ENCODE assay signal across 8 cellular contexts in genomic region chr6:25992413-25993037, GRCh38. TPM values are rescaled to one million over a fixed set of nuclear protein-coding genes. Genes with fewer than 3 reads are reported as not detected.
DNase-seq lines count a peak whose midpoint lies in the region; ATAC-seq and TF ChIP-seq lines count a peak whose summit lies in the region.

No MANE protein-coding gene starts in this region.

- DNase-seq in DMS153 (lab: John Stamatoyannopoulos, UW) (peak; percentile 90), OCI-LY7 (ENCODE audit: low spot score) (peak; percentile 95), activated T-cell treated with anti-CD3 and anti-CD28 coated beads for 48 hours (ENCODE audit: low read depth) (peak; percentile 97), erythroblast (lab: John Stamatoyannopoulos, UW) (peak; percentile 95 to 97)
- DNase-seq in stimulated activated CD8-positive, alpha-beta memory T cell treated with anti-CD3 and anti-CD28 coated beads, Interleukin-4, amount 100 ng/mL, for 48 hours: peak; percentile 97

- WGBS in HUES64: 1% methylated on average over 44 of the region's 44 CpGs

- H3K27me3 ChIP-seq in HUES64 (ENCODE audit: insufficient read depth, low read length) (no peaks in the 10 kb centered on the region), mucosa of stomach (ENCODE audit: control insufficient read depth, insufficient read depth, low read length) (no peaks in the 10 kb centered on the region)

- H3K9me3 ChIP-seq in HUES64 (ENCODE audit: insufficient read depth, low read depth, low read length): no peaks in the 10 kb centered on the region
- H3K9me3 ChIP-seq in OCI-LY7 (ENCODE audit: low read length): no peaks in the 10 kb centered on the region
- no peaks in the 10 kb centered on the region for H3K9me3 ChIP-seq in mucosa of stomach (ENCODE audit: control insufficient read depth, low read length)

- CTCF ChIA-PET in OCI-LY7 (lab: Charles Lee; ENCODE audit: unreplicated experiment): interaction anchor here (0.6 to 1.6 kb wide), 6 partner anchors 11 to 1815 kb away, joined by 3 to 7 read pairs (median 4); a partner anchor contains a TSS

- no peaks in the 10 kb centered on the region for H4K20me1 ChIP-seq in OCI-LY7 (ENCODE audit: insufficient read depth, low read length)

- peak overlapping the region; percentile 89 for H3K4me2 ChIP-seq in OCI-LY7 (ENCODE audit: low read length)

- H2AFZ ChIP-seq in OCI-LY7 (ENCODE audit: low read length): peak overlapping the region; percentile 94

- ATAC-seq in GM21515 (IDR thresholded peaks at IDR 0.05; ENCODE audit: unreplicated experiment): peak; percentile 84

- TF ChIP-seq CTCF in OCI-LY7 (conservative IDR thresholded peaks at IDR 0.05; ENCODE audit: low read length): peak; percentile 97

- H3K36me3 ChIP-seq in HUES64 (ENCODE audit: insufficient read depth, low read length) (no peaks in the 10 kb centered on the region), OCI-LY7 (ENCODE audit: insufficient read depth, low read length) (peaks cover 9% of the 10 kb centered on the region; the same call in 1 of the 2 replicates), mucosa of stomach (ENCODE audit: control insufficient read depth, insufficient read depth, low read length) (no peaks in the 10 kb centered on the region)

- H3K27ac ChIP-seq in HUES64 (ENCODE audit: low read depth, low read length) (peak overlapping the region; percentile 77), OCI-LY7 (ENCODE audit: low read depth, low read length, poor library complexity, severe bottlenecking) (peak overlapping the region; percentile 63)

- POLR2A ChIA-PET in OCI-LY7 (lab: Charles Lee): interaction anchor here (0.6 to 4.3 kb wide), 18 partner anchors 10 to 1902 kb away, joined by 3 to 50 read pairs (median 5); partner anchors contain the start of gene TRIM38

- peak overlapping the region; percentile 79 for H3K4me3 ChIP-seq in HUES64 (ENCODE audit: low read length)
- H3K4me3 ChIP-seq in OCI-LY7 (ENCODE audit: low read depth, low read length, poor library complexity, severe bottlenecking): peak overlapping the region; percentile 70
- peak overlapping the region; percentile 75 for H3K4me3 ChIP-seq in mucosa of stomach (ENCODE audit: low read length)

- H3K9ac ChIP-seq in HUES64 (ENCODE audit: low read depth, low read length) (peak overlapping the region; percentile 81), mucosa of stomach (ENCODE audit: low read length) (peak overlapping the region; percentile 68)

- no TSS peak for BruUV-seq in OCI-LY7 (replicated peaks; lab: Mats Ljungman, UMichigan)

- H3K79me2 ChIP-seq in OCI-LY7 (ENCODE audit: insufficient read depth, low read depth, low read length): peaks cover 14% of the 10 kb centered on the region; the same call in 1 of the 2 replicates

- intact Hi-C loops in OCI-LY7 (cut with micrococcal nuclease; ENCODE audit: unreplicated experiment): loop anchor here (1.0 to 5.0 kb wide), 3 partner anchors 28 to 270 kb away; partner anchors contain the start of gene TRIM38

- no peaks in the 10 kb centered on the region for H3K9me2 ChIP-seq in OCI-LY7 (ENCODE audit: insufficient read depth, low read length)

- TF ChIP-seq POLR2A in erythroblast (IDR thresholded peaks at IDR 0.05; ENCODE audit: low read length): peak; percentile 93

- H3K4me1 ChIP-seq in HUES64 (ENCODE audit: insufficient read depth, low read length): peaks cover 29% of the 10 kb centered on the region
- peaks cover 46% of the 10 kb centered on the region for H3K4me1 ChIP-seq in OCI-LY7 (ENCODE audit: insufficient read depth, low read length, poor library complexity, severe bottlenecking)
- H3K4me1 ChIP-seq in mucosa of stomach (ENCODE audit: control insufficient read depth, insufficient read depth, low read length): no peaks in the 10 kb centered on the region

RNA-seq across cellular contexts. Expression of gene TRIM38, which starts 29.9 kb away (rescaled TPM):
- polyA plus RNA-seq in HUES64 (2013, experiment 1 of 2): 0.30 TPM
- polyA plus RNA-seq in HUES64 (2013, experiment 2 of 2): 0.38 TPM
- total RNA-seq in OCI-LY7 (2014; rRNA removed; shearing (Covaris generic)): 11.9 and 12.8 TPM in 2 replicates
- 14.8 and 16.1 TPM in 2 replicates for total RNA-seq in OCI-LY7 (2022)

Comparison
In these comparisons a context has a peak if more than half of its experiments do, and no peak if none do; other contexts are left out.
1. Peak in every context shown above with its lines: DNase-seq, ATAC-seq, H3K4me3 ChIP-seq and H3K27ac ChIP-seq.